Comparison of ENCODE assay signal across 31 cellular contexts in the genomic region with DNA sequence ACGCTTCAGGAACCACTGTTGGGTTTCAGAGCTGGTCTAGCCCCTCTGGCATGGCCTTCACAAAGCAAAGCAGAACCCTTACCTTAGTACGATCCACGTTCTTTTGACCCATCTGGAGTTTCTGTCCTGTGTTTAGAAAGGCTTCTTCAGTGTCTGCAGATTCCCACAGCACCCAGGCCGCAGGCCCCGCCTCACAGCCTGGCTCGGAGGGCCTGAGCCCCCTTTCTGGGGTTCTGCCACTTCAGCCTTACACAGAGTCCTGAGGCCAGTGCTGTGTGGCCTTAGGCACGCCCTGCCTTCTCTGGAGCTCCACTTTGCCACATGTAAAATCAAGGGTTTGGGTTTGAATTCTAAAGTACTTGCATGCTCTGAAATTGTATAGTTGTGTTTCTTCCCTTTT. TPM values are rescaled to one million over a fixed set of nuclear protein-coding genes. Genes with fewer than 3 reads are reported as not detected.
"Had no signal": no experiment of that assay in that cellular context is flagged by ENCODE, and none has a peak within 500 bp of the region (broad histone marks: within the 10 kb centered on the region; RNA-seq: fewer than 3 reads in every experiment).

No MANE protein-coding gene starts in this region.

- FAIRE-seq: islet of Langerhans, kidney, small intestine had no signal

- DNase-seq: hypothalamus; immature natural killer cell; kidney; left colon; left lung; mesendoderm; midbrain; naive thymus-derived CD4-positive, alpha-beta T cell; ovary; retina; right cardiac atrium; sigmoid colon; small intestine; stimulated activated CD4-positive, alpha-beta T cell treated with anti-CD3 and anti-CD28 coated beads, Interleukin-1b, Interleukin-23, amount 100 ng/mL, for 48 hours; stimulated activated CD4-positive, alpha-beta T cell treated with anti-CD3 and anti-CD28 coated beads, Interleukin-2, amount 100 ng/mL, for 48 hours; stimulated activated CD4-positive, alpha-beta T cell treated with anti-CD3 and anti-CD28 coated beads, Interleukin-4, amount 100 ng/mL, for 4 hours; stimulated activated CD8-positive, alpha-beta memory T cell treated with anti-CD3 and anti-CD28 coated beads, Interleukin-4, amount 100 ng/mL, for 48 hours; stimulated activated naive CD4-positive, alpha-beta T cell treated with Interleukin-2 at 50 U/mL for 16 hours; stimulated activated naive CD8-positive, alpha-beta T cell treated with anti-CD3 and anti-CD28 coated beads, Interleukin-15, amount 100 ng/mL, for 72 hours; substantia nigra; uterus had no signal

- H3K27me3 Mint-ChIP-seq: naive thymus-derived CD4-positive, alpha-beta T cell; progenitor cell of endocrine pancreas; stimulated activated memory B cell treated with anti-CD40 and anti-IgM and Interleukin-4, amounts not matched to agents 10 μg/mL and 1 μg/mL and 100 μg/mL, for 72 hours; stimulated activated naive CD8-positive, alpha-beta T cell treated with anti-CD3 and anti-CD28 coated beads, Interleukin-15, amount 100 ng/mL, for 72 hours; type B pancreatic cell had no signal

- H3K9me3 ChIP-seq: left lung, mucosa of descending colon, ovary, sigmoid colon, tibial nerve, uterus had no signal

- H3K27ac Mint-ChIP-seq: progenitor cell of endocrine pancreas; stimulated activated memory B cell treated with anti-CD40 and anti-IgM and Interleukin-4, amounts not matched to agents 10 μg/mL and 1 μg/mL and 100 μg/mL, for 72 hours; type B pancreatic cell had no signal

- H3K9me3 Mint-ChIP-seq: immature natural killer cell; stimulated activated memory B cell treated with anti-CD40 and anti-IgM and Interleukin-4, amounts not matched to agents 10 μg/mL and 1 μg/mL and 100 μg/mL, for 72 hours; stimulated activated naive CD8-positive, alpha-beta T cell treated with anti-CD3 and anti-CD28 coated beads, Interleukin-15, amount 100 ng/mL, for 72 hours; type B pancreatic cell had no signal

- H3K27ac ChIP-seq: left lung, ovary, sigmoid colon, tibial nerve, uterus had no signal

- H3K4me3 Mint-ChIP-seq: immature natural killer cell; naive thymus-derived CD4-positive, alpha-beta T cell; stimulated activated memory B cell treated with anti-CD40 and anti-IgM and Interleukin-4, amounts not matched to agents 10 μg/mL and 1 μg/mL and 100 μg/mL, for 72 hours; stimulated activated naive CD8-positive, alpha-beta T cell treated with anti-CD3 and anti-CD28 coated beads, Interleukin-15, amount 100 ng/mL, for 72 hours; type B pancreatic cell had no signal

- H3K4me3 ChIP-seq: left lung, lung, mucosa of descending colon, ovary, sigmoid colon, tibial nerve, uterus had no signal

- H3K27me3 ChIP-seq: left lung, ovary, sigmoid colon, tibial nerve, uterus had no signal

- H3K4me1 Mint-ChIP-seq: immature natural killer cell; naive thymus-derived CD4-positive, alpha-beta T cell; stimulated activated memory B cell treated with anti-CD40 and anti-IgM and Interleukin-4, amounts not matched to agents 10 μg/mL and 1 μg/mL and 100 μg/mL, for 72 hours; stimulated activated naive CD8-positive, alpha-beta T cell treated with anti-CD3 and anti-CD28 coated beads, Interleukin-15, amount 100 ng/mL, for 72 hours had no signal

- ATAC-seq: left colon; left lung; mucosa of descending colon; naive thymus-derived CD4-positive, alpha-beta T cell; right cardiac atrium; stimulated activated memory B cell treated with anti-CD40 and anti-IgM and Interleukin-4, amounts not matched to agents 10 μg/mL and 1 μg/mL and 100 μg/mL, for 72 hours; stimulated activated naive CD8-positive, alpha-beta T cell treated with anti-CD3 and anti-CD28 coated beads, Interleukin-15, amount 100 ng/mL, for 72 hours had no signal

- H3K4me1 ChIP-seq: left lung, sigmoid colon, tibial nerve, uterus had no signal

- H3K36me3 ChIP-seq: ovary, uterus had no signal

RNA-seq across cellular contexts. Expression of gene PRDM12, which starts 31.6 kb away (rescaled TPM):
- total RNA-seq: kidney; left colon; left lung; myocyte; naive thymus-derived CD4-positive, alpha-beta T cell; omental fat pad; ovary; progenitor cell of endocrine pancreas; right cardiac atrium; sigmoid colon; temporal lobe; tibial nerve; uterus had no signal
- polyA plus RNA-seq: ovary, sigmoid colon had no signal
